ENCODE assay signal across 9 cellular contexts in the genomic region with DNA sequence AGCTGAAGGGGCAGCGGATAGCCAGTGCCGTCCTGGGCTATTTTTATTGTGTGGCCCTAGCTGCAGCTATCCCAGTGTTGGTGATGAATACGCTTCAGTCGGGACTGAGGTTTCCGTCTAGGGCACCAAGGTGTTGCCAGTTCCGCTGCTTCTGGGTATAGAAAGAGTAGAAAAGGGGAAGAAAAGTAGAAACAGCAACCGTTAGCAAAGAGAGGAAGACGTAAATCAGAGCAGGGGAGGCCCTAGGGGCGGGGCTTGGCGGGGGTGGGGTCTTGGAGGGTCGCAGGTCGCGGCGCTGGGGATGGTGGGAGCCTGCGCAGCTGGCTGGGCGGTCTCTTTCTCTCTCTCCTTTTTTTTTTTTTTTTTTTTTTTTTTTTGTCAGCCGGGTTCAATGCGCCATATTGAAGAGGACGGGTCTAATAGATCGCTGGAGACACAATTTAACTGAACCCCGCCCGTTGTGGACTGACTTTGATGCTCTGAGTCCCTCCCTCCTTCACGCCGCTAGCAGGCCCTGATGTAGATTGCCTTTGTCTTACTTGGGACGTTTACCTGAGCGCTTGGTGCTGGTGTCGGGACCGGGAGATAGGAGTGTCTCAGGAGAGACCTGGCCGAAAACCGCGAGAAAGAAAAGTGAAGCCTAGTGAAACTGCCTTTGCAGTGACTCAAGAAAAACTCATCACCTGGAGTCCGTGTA. TPM values are rescaled to one million over a fixed set of nuclear protein-coding genes. Genes with fewer than 3 reads are reported as not detected.
A peak's percentile ranks its signal among the peaks of the same experiment; 100 is the strongest.
DNase-seq lines count a peak whose midpoint lies in the region; ATAC-seq and TF ChIP-seq lines count a peak whose summit lies in the region.
"Had no signal": no experiment of that assay in that cellular context is flagged by ENCODE, and none has a peak within 500 bp of the region (broad histone marks: within the 10 kb centered on the region; RNA-seq: fewer than 3 reads in every experiment).

No MANE protein-coding gene starts in this region.

- H3K27ac ChIP-seq in CD8-positive, alpha-beta T cell (ENCODE audit: low read depth, low read length), result peak overlapping the region; percentile 79
- H3K27ac ChIP-seq: breast epithelium had no signal

- no peak for TF ChIP-seq CTCF in CD8-positive, alpha-beta T cell (IDR thresholded peaks at IDR 0.05)
- no peak for TF ChIP-seq CTCF in Calu3 (IDR thresholded peaks at IDR 0.05; ENCODE audit: unreplicated experiment)

- no peaks in the 10 kb centered on the region for H3K27me3 Mint-ChIP-seq in CD8-positive, alpha-beta T cell (ENCODE audit: low read depth)
- H3K27me3 Mint-ChIP-seq in Calu3 (ENCODE audit: unreplicated experiment), result no peaks in the 10 kb centered on the region

- no TSS peak for BruUV-seq in Calu3 (replicated peaks; lab: Mats Ljungman, UMichigan)

- peak overlapping the region; percentile 99 for H3K4me3 Mint-ChIP-seq in CD8-positive, alpha-beta T cell
- H3K4me3 Mint-ChIP-seq in Calu3 (ENCODE audit: low read depth, unreplicated experiment), result no peak overlapping the region

- H3K27ac Mint-ChIP-seq in CD8-positive, alpha-beta T cell, result peak overlapping the region; percentile 99
- H3K27ac Mint-ChIP-seq in Calu3 (ENCODE audit: unreplicated experiment), result no peak overlapping the region

- CTCF ChIA-PET in CD8-positive, alpha-beta T cell (lab: Charles Lee), result no interaction called here
- CTCF ChIA-PET in Calu3 (lab: Charles Lee), result no interaction called here

- no peaks in the 10 kb centered on the region for H3K36me3 ChIP-seq in CD8-positive, alpha-beta T cell (ENCODE audit: insufficient read depth, low read length)
- H3K36me3 ChIP-seq: breast epithelium had no signal

- H3K4me3 ChIP-seq in CD8-positive, alpha-beta T cell (ENCODE audit: low read depth, low read length), result peak overlapping the region; percentile 83

- intact Hi-C loops in CD8-positive, alpha-beta T cell (cut with DNase I, micrococcal nuclease), result loop anchor here (1.0 to 10.0 kb wide), 5 partner anchors 40 to 1673 kb away; a partner anchor contains a TSS
- intact Hi-C loops in Calu3 (cut with micrococcal nuclease; ENCODE audit: unreplicated experiment), result no loop called here

- peaks cover 25% of the 10 kb centered on the region for H3K4me1 ChIP-seq in CD8-positive, alpha-beta T cell (ENCODE audit: insufficient read depth, low read length)
- H3K4me1 ChIP-seq: breast epithelium had no signal

- DNase-seq in CD8-positive, alpha-beta T cell, result peak in 5 of 7 experiments; percentile 59 to 90 (median 69)
- peak; percentile 73 for DNase-seq in activated CD4-positive, alpha-beta T cell treated with anti-CD3 and anti-CD28 coated beads for 48 hours
- DNase-seq in foreskin melanocyte, result peak; percentile 44
- peak; percentile 72 to 74 for DNase-seq in stimulated activated CD4-positive, alpha-beta T cell treated with anti-CD3 and anti-CD28 coated beads, Interleukin-2, amount 100 ng/mL, for 24 hours
- DNase-seq in kidney tubule cell (ENCODE audit: low spot score), result no peak
- DNase-seq in NCI-H2029 treated with DMSO at 0.1 percent for 48 hours (lab: John Stamatoyannopoulos, UW), result no peak
- DNase-seq in Calu3, result no peak

- peaks cover 35% of the 10 kb centered on the region for H3K36me3 Mint-ChIP-seq in CD8-positive, alpha-beta T cell
- H3K36me3 Mint-ChIP-seq in Calu3 (ENCODE audit: insufficient read depth, unreplicated experiment), result no peaks in the 10 kb centered on the region

- peaks cover 33% of the 10 kb centered on the region for H3K4me1 Mint-ChIP-seq in CD8-positive, alpha-beta T cell (ENCODE audit: low read depth)
- no peaks in the 10 kb centered on the region for H3K4me1 Mint-ChIP-seq in Calu3 (ENCODE audit: low read depth, unreplicated experiment)

- POLR2A ChIA-PET in CD8-positive, alpha-beta T cell (lab: Charles Lee), result interaction anchor here (0.7 to 1.6 kb wide), 4 partner anchors 10 to 68 kb away, joined by 3 to 5 read pairs (median 3); no protein-coding TSS in a partner anchor

- ATAC-seq in CD8-positive, alpha-beta T cell, result peak; percentile 86
- ATAC-seq in HG02973 (IDR thresholded peaks at IDR 0.05; ENCODE audit: unreplicated experiment), result peak; percentile 52

- H3K27me3 ChIP-seq in CD8-positive, alpha-beta T cell (ENCODE audit: insufficient read depth, low read length), result no peaks in the 10 kb centered on the region
- H3K27me3 ChIP-seq: breast epithelium had no signal

- no peaks in the 10 kb centered on the region for H3K9me3 Mint-ChIP-seq in CD8-positive, alpha-beta T cell
- no peaks in the 10 kb centered on the region for H3K9me3 Mint-ChIP-seq in Calu3 (ENCODE audit: low read depth, unreplicated experiment)

- no peaks in the 10 kb centered on the region for H3K9me3 ChIP-seq in CD8-positive, alpha-beta T cell (ENCODE audit: low read length)
- H3K9me3 ChIP-seq: breast epithelium had no signal

RNA-seq across cellular contexts. Expression of a gene that starts 38.9 kb away (rescaled TPM):
- total RNA-seq in CD8-positive, alpha-beta T cell, result 10 to 100 TPM; 31.7 to 33.7 TPM
- total RNA-seq in Calu3 (2022), result not detected in 2 replicates

Comparison
In these comparisons a context has a peak if more than half of its experiments do, and no peak if none do; other contexts are left out.
1. DNase-seq: peak in CD8-positive, alpha-beta T cell (5 of 7), activated CD4-positive, alpha-beta T cell treated with anti-CD3 and anti-CD28 coated beads for 48 hours (single experiment), foreskin melanocyte (single experiment) and stimulated activated CD4-positive, alpha-beta T cell treated with anti-CD3 and anti-CD28 coated beads, Interleukin-2, amount 100 ng/mL, for 24 hours (2 of 2); none in kidney tubule cell (single experiment), NCI-H2029 treated with DMSO at 0.1 percent for 48 hours (single experiment) and Calu3 (single experiment).